Comparison of ENCODE assay signal across 17 cellular contexts in genomic region chr14:32050839-32051238, GRCh38.
"Had no signal": no experiment of that assay in that cellular context is flagged by ENCODE, and none has a peak within 500 bp of the region (broad histone marks: within the 10 kb centered on the region; RNA-seq: fewer than 3 reads in every experiment).

No MANE protein-coding gene starts in this region.

- H3K4me1 ChIP-seq: breast epithelium, gastrocnemius medialis, pancreas, sigmoid colon, stomach, testis, upper lobe of left lung had no signal

- ATAC-seq: activated naive CD8-positive, alpha-beta T cell treated with anti-CD3 and anti-CD28 coated beads, Interleukin-2, amount 50 U/mL, for 24 hours; activated T-helper 17 cell treated with anti-CD3 and anti-CD28 coated beads, Interleukin-2, amount 50 U/mL, for 72 hours; gastrocnemius medialis; naive thymus-derived CD4-positive, alpha-beta T cell; pancreas had no signal

- H3K4me3 ChIP-seq: breast epithelium, gastrocnemius medialis, heart left ventricle, pancreas, sigmoid colon, stomach, testis, upper lobe of left lung had no signal

- H3K27ac ChIP-seq: breast epithelium, gastrocnemius medialis, heart left ventricle, pancreas, sigmoid colon, stomach, testis, upper lobe of left lung had no signal

- DNase-seq: activated CD4-positive, CD25-positive, alpha-beta regulatory T cell treated with anti-CD3 and anti-CD28 coated beads, Interleukin-2, amount 50 U/mL, for 72 hours; activated naive CD4-positive, alpha-beta T cell treated with anti-CD3 and anti-CD28 coated beads for 36 hours; activated naive CD8-positive, alpha-beta T cell treated with anti-CD3 and anti-CD28 coated beads, Interleukin-2, amount 50 U/mL, for 24 hours; activated T-cell treated with anti-CD3 and anti-CD28 coated beads for 4 hours; aorta; gastrocnemius medialis; heart left ventricle; naive thymus-derived CD4-positive, alpha-beta T cell; pancreas; sigmoid colon; stimulated activated CD4-positive, alpha-beta T cell treated with anti-CD3 and anti-CD28 coated beads, Interleukin-1b, Interleukin-23, amount 100 ng/mL, for 48 hours; stomach; T1000; testis; upper lobe of left lung had no signal

- H3K36me3 ChIP-seq: breast epithelium, gastrocnemius medialis, heart left ventricle, pancreas, sigmoid colon, stomach, upper lobe of left lung had no signal

- H3K9me3 ChIP-seq: gastrocnemius medialis, pancreas, sigmoid colon, stomach, testis, upper lobe of left lung had no signal

- H3K27me3 ChIP-seq: breast epithelium, gastrocnemius medialis, heart left ventricle, pancreas, sigmoid colon, stomach, testis, upper lobe of left lung had no signal
